In the genomic region with DNA sequence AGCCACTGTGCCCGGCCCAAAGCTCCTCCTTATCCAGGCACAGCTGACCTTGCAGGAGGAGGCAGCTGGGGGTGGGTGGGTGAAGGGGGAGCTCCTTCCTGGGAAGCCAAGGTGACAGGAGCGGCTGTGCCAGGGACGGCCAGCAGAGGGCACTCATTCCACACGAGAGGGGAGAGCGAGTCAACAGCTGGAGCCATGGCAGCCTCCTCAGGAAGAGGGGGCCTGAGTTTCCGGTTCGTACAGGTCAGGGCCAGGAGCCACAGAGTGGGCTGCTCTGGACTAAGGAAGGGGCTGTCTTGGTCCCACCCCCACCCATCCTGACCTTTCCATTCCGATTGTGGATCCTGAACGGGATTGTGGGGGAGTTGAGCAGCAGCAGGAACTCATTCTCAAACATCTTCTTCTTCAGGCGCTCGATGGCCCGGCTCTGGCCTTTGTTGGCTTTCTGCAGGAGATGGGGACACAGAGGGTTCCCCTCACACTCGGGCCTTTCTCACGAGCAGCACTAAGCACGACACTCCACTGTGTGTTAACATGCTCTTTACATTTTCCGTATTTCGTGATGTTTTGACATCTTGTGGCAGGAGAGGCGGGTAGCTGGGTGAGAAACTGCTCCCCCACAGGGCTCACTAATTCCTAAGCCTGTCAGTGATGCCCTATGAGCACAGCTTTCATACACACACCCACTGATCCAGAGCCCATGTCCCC, we compare ENCODE assay signal across 8 cellular contexts.
A peak's percentile ranks its signal among the peaks of the same experiment; 100 is the strongest.
DNase-seq lines count a peak whose midpoint lies in the region; ATAC-seq and TF ChIP-seq lines count a peak whose summit lies in the region.

No MANE protein-coding gene starts in this region.

- H3K4me3 ChIP-seq in GM23248, result no peak overlapping the region
- no peak overlapping the region for H3K4me3 ChIP-seq in gastroesophageal sphincter

- no peaks in the 10 kb centered on the region for H3K9me3 ChIP-seq in GM23248 (ENCODE audit: low read depth)
- no peaks in the 10 kb centered on the region for H3K9me3 ChIP-seq in gastroesophageal sphincter

- no peak overlapping the region for H2AFZ ChIP-seq in GM23248

- TF ChIP-seq EP300 in gastroesophageal sphincter (IDR thresholded peaks at IDR 0.05), result no peak

- H3K27me3 ChIP-seq in GM23248 (replicated peaks; ENCODE audit: insufficient read depth) (no peaks in the 10 kb centered on the region), gastroesophageal sphincter (no peaks in the 10 kb centered on the region)

- TF ChIP-seq CTCF in glutamatergic neuron (IDR thresholded peaks at IDR 0.05; ENCODE audit: partially characterized antibody, unreplicated experiment) (peak; percentile 48), gastroesophageal sphincter (IDR thresholded peaks at IDR 0.05) (peak in 1 of 4 experiments; percentile 66)

- no peaks in the 10 kb centered on the region for H4K20me1 ChIP-seq in GM23248 (ENCODE audit: insufficient read depth)

- no peak for TF ChIP-seq POLR2A in gastroesophageal sphincter (IDR thresholded peaks at IDR 0.05)

- in situ Hi-C loops in GM23248 (cut with MboI), result no loop called here

- H3K79me2 ChIP-seq in GM23248 (ENCODE audit: insufficient read depth), result no peaks in the 10 kb centered on the region

- no peak overlapping the region for H3K9ac ChIP-seq in GM23248

- no peaks in the 10 kb centered on the region for H3K36me3 Mint-ChIP-seq in glutamatergic neuron (ENCODE audit: unreplicated experiment)

- peaks cover 17% of the 10 kb centered on the region for H3K9me3 Mint-ChIP-seq in glutamatergic neuron (ENCODE audit: unreplicated experiment)

- H3F3A ChIP-seq in GM23248 (ENCODE audit: insufficient read depth), result peaks cover 13% of the 10 kb centered on the region; the same call in 1 of the 2 replicates

- WGBS in GM23248 (ENCODE audit: low coverage in 1 of 2, low lambda C conversion rate in 2 of 2, missing lambda C conversion rate in 2 of 2), 2 experiments, result 77 to 84% methylated on average over 16 to 18 of the region's 18 CpGs
- WGBS in gastroesophageal sphincter (ENCODE audit: low coverage in 1 of 2), 2 donors, result 75 to 100% methylated on average over 2 to 5 of the region's 18 CpGs

- H3K27ac Mint-ChIP-seq in glutamatergic neuron (ENCODE audit: unreplicated experiment), result no peak overlapping the region

- H3K36me3 ChIP-seq in GM23248 (ENCODE audit: low read depth) (peaks cover 7% of the 10 kb centered on the region; the same call in 1 of the 2 replicates), gastroesophageal sphincter (peaks cover 0 to 88% of the 10 kb centered on the region in 2 donors)

- DNase-seq in GM23248 (peak; percentile 48), NCI-H774 (lab: John Stamatoyannopoulos, UW) (peak; percentile 1), activated T-cell treated with anti-CD3 and anti-CD28 coated beads for 4 hours (peak; percentile 14), glutamatergic neuron (peak; percentile 66)
- DNase-seq in stimulated activated CD4-positive, alpha-beta T cell treated with anti-CD3 and anti-CD28 coated beads, Interleukin-2, amount 100 ng/mL, for 4 hours (ENCODE audit: low read depth), result peak; percentile 16

- peaks cover 8% of the 10 kb centered on the region for H3K4me1 Mint-ChIP-seq in glutamatergic neuron (ENCODE audit: low read depth, unreplicated experiment)

- ATAC-seq in gastroesophageal sphincter, result no peak
- ATAC-seq in HG03175 (IDR thresholded peaks at IDR 0.05; ENCODE audit: unreplicated experiment), result no peak
- ATAC-seq in HG03521 (IDR thresholded peaks at IDR 0.05; ENCODE audit: unreplicated experiment), result no peak

- no peak overlapping the region for H3K4me2 ChIP-seq in GM23248 (ENCODE audit: unreplicated experiment)

- H3K4me1 ChIP-seq in GM23248 (ENCODE audit: insufficient read depth) (peaks cover 3% of the 10 kb centered on the region; the same call in 1 of the 2 replicates), gastroesophageal sphincter (peaks cover 0 to 11% (median 0%) of the 10 kb centered on the region in 3 donors)

- peaks cover 15% of the 10 kb centered on the region for H3K27me3 Mint-ChIP-seq in glutamatergic neuron (ENCODE audit: unreplicated experiment)

- H3K4me3 Mint-ChIP-seq in glutamatergic neuron (ENCODE audit: unreplicated experiment), result no peak overlapping the region

- H3K27ac ChIP-seq in GM23248 (no peak overlapping the region), gastroesophageal sphincter (no peak overlapping the region)

- no peaks in the 10 kb centered on the region for H3K9me2 ChIP-seq in GM23248 (ENCODE audit: insufficient read depth)

Comparison
In these comparisons a context has a peak if more than half of its experiments do, and no peak if none do; other contexts are left out.
1. DNase-seq: peak in every context shown above with its lines; median percentile 66 in glutamatergic neuron; 48 in GM23248; 16 in stimulated activated CD4-positive, alpha-beta T cell treated with anti-CD3 and anti-CD28 coated beads, Interleukin-2, amount 100 ng/mL, for 4 hours; 14 in activated T-cell treated with anti-CD3 and anti-CD28 coated beads for 4 hours; 1 in NCI-H774.